Comparison of ENCODE assay signal across 9 cellular contexts in the genomic region with DNA sequence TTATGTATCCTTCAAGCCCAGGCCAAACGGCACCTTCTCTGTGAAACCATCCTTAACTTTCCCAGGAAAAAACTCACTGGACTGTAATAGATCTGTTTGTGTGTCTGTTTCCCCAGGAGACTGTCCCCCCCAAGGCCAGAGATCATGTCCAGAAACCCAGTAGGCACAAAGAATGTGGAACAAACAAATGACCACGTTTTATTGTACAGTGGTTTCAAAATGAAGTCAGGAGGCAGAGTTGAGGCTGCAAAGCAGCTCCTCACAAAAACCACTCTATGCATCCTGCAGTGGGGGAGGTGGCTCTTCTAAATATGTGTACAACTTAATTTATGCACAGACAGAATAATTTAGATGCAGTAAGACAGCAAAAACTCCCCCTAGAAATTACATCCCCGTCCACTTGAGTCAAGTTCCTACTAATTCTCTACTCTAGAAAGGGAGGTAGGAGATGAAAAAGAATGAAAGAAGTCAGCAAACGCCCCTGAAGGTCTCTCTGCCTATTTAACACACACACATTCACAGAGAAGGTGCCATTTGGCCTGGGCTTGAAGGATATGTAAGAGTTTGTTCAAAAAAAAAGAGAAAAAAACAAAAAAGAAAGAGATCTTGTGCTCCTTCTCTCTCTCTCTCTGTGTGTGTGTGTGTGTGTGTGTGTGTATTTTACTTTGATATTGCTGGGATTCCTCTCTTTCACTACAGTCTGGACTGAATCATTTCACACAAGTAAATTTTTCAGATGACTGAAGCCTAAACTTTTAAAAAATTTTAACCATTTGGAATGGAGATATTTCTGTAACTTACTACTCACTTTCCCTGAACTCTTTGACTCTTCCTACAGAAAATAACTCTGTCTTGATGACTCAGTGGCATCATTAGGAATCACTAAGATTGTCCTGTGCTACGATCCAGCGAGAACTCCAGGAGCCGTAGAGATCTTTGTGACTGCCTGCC. TPM values are rescaled to one million over a fixed set of nuclear protein-coding genes. Genes with fewer than 3 reads are reported as not detected.
A peak's percentile ranks its signal among the peaks of the same experiment; 100 is the strongest.
DNase-seq lines count a peak whose midpoint lies in the region; ATAC-seq and TF ChIP-seq lines count a peak whose summit lies in the region.
"Had no signal": no experiment of that assay in that cellular context is flagged by ENCODE, and none has a peak within 500 bp of the region (broad histone marks: within the 10 kb centered on the region; RNA-seq: fewer than 3 reads in every experiment).

No MANE protein-coding gene starts in this region.

- H3K4me1 Mint-ChIP-seq in activated CD4-positive, alpha-beta T cell treated with anti-CD3 and anti-CD28 coated beads for 36 hours = peaks cover 75% of the 10 kb centered on the region

- peak; percentile 69 for DNase-seq in activated CD4-positive, alpha-beta T cell treated with anti-CD3 and anti-CD28 coated beads for 36 hours
- DNase-seq in activated CD4-positive, alpha-beta T cell treated with anti-CD3 and anti-CD28 coated beads for 1 hour = no peak
- DNase-seq in astrocyte of the hippocampus (ENCODE audit: low read depth, low spot score) (peak; percentile 64), KG1 (lab: John Stamatoyannopoulos, UW) (no peak), RWPE1 (ENCODE audit: low spot score) (no peak), testis (no peak)
- peak; percentile 44 for DNase-seq in stimulated activated naive CD8-positive, alpha-beta T cell treated with anti-CD3 and anti-CD28 coated beads, Interleukin-15, Interleukin-2, amounts not matched to agents 100 U/mL and 50 U/mL, for 24 hours

- H3K27ac Mint-ChIP-seq in activated CD4-positive, alpha-beta T cell treated with anti-CD3 and anti-CD28 coated beads for 36 hours = peak overlapping the region; percentile 90

- ATAC-seq in activated CD4-positive, alpha-beta T cell treated with anti-CD3 and anti-CD28 coated beads for 36 hours = peak; percentile 71
- ATAC-seq in HG03095 (IDR thresholded peaks at IDR 0.05; ENCODE audit: unreplicated experiment) = peak; percentile 69
- peak; percentile 58 for ATAC-seq in stimulated activated naive CD8-positive, alpha-beta T cell treated with anti-CD3 and anti-CD28 coated beads, Interleukin-15, Interleukin-2, amounts not matched to agents 100 U/mL and 50 U/mL, for 24 hours

- WGBS in testis, 2 donors = 79 to 89% methylated on average over 7 of the region's 7 CpGs

- H3K36me3 Mint-ChIP-seq in activated CD4-positive, alpha-beta T cell treated with anti-CD3 and anti-CD28 coated beads for 36 hours (ENCODE audit: low read depth) = peaks cover 77% of the 10 kb centered on the region

- no peaks in the 10 kb centered on the region for H3K9me3 Mint-ChIP-seq in activated CD4-positive, alpha-beta T cell treated with anti-CD3 and anti-CD28 coated beads for 36 hours (ENCODE audit: low read depth)

- no peak overlapping the region for H3K27ac ChIP-seq in RWPE1
- no peak overlapping the region for H3K27ac ChIP-seq in testis
- H3K27ac ChIP-seq: neutrophil had no signal

- TF ChIP-seq CTCF in RWPE1 (conservative IDR thresholded peaks at IDR 0.05; ENCODE audit: low read depth) (no peak), testis (IDR thresholded peaks at IDR 0.05) (no peak)

- H3K4me3 ChIP-seq in testis = no peak overlapping the region

- POLR2A ChIA-PET in activated CD4-positive, alpha-beta T cell treated with anti-CD3 and anti-CD28 coated beads for 36 hours (lab: Charles Lee) = interaction anchor here (0.6 to 1.0 kb wide), 2 partner anchors 86 to 100 kb away, joined by 3 to 7 read pairs; no protein-coding TSS in a partner anchor
- POLR2A ChIA-PET in RWPE1 (lab: Yijun Ruan, JAX; ENCODE audit: low non-redundant PET) = no interaction called here

- H3K4me3 Mint-ChIP-seq in activated CD4-positive, alpha-beta T cell treated with anti-CD3 and anti-CD28 coated beads for 36 hours = peak overlapping the region; percentile 43

- H3K9me3 ChIP-seq in testis = no peaks in the 10 kb centered on the region
- H3K9me3 ChIP-seq: neutrophil had no signal

- H3K27me3 Mint-ChIP-seq in activated CD4-positive, alpha-beta T cell treated with anti-CD3 and anti-CD28 coated beads for 36 hours = no peaks in the 10 kb centered on the region

- peaks cover 22% of the 10 kb centered on the region for H3K4me1 ChIP-seq in testis

- no peaks in the 10 kb centered on the region for H3K36me3 ChIP-seq in testis (ENCODE audit: low read depth, missing control alignments)
- H3K36me3 ChIP-seq: neutrophil had no signal

- intact Hi-C loops in activated CD4-positive, alpha-beta T cell treated with anti-CD3 and anti-CD28 coated beads for 36 hours (cut with DNase I, micrococcal nuclease) = loop anchor here (1.0 to 5.0 kb wide), 5 partner anchors 18 to 141 kb away; no protein-coding TSS in a partner anchor
- intact Hi-C loops in testis (cut with DNase I; ENCODE audit: low total_unique reads) = no loop called here

- CTCF ChIA-PET in activated CD4-positive, alpha-beta T cell treated with anti-CD3 and anti-CD28 coated beads for 36 hours (lab: Charles Lee) = interaction anchor here (1.1 to 1.9 kb wide), 6 partner anchors 11 to 66 kb away, joined by 3 to 10 read pairs (median 6); a partner anchor contains a TSS
- CTCF ChIA-PET in RWPE1 (lab: Yijun Ruan, JAX) = no interaction called here

- H3K27me3 ChIP-seq in testis = no peaks in the 10 kb centered on the region
- H3K27me3 ChIP-seq: neutrophil had no signal

- no peak for TF ChIP-seq POLR2A in testis (IDR thresholded peaks at IDR 0.05)

RNA-seq across cellular contexts. Expression of a gene that starts 19.5 kb away (rescaled TPM):
- 10 to 100 TPM; 66.0 to 88.9 TPM for total RNA-seq in activated CD4-positive, alpha-beta T cell treated with anti-CD3 and anti-CD28 coated beads for 36 hours
- 10 to 100 TPM; 16.0 to 20.8 TPM for total RNA-seq in testis
- polyA plus RNA-seq in testis (ENCODE audit: insufficient read depth, low read depth, low replicate concordance) = 6.3 TPM

Comparison
In these comparisons a context has a peak if more than half of its experiments do, and no peak if none do; other contexts are left out.
1. DNase-seq: peak in activated CD4-positive, alpha-beta T cell treated with anti-CD3 and anti-CD28 coated beads for 36 hours (single experiment), astrocyte of the hippocampus (single experiment) and stimulated activated naive CD8-positive, alpha-beta T cell treated with anti-CD3 and anti-CD28 coated beads, Interleukin-15, Interleukin-2, amounts not matched to agents 100 U/mL and 50 U/mL, for 24 hours (single experiment); none in activated CD4-positive, alpha-beta T cell treated with anti-CD3 and anti-CD28 coated beads for 1 hour (single experiment), KG1 (single experiment), RWPE1 (single experiment) and testis (single experiment).
2. Peak in every context shown above with its lines, with median percentiles within 50 percentile points of each other: ATAC-seq.